Comparison of ENCODE assay signal across 1 cellular context in genomic region chr5:179558912-179559279, GRCh38.
A peak's percentile ranks its signal among the peaks of the same experiment; 100 is the strongest.
TF ChIP-seq lines count a peak whose summit lies in the region.

No MANE protein-coding gene starts in this region.

TF ChIP-seq in HEK293, 187 proteins besides CTCF, POLR2A, EP300 and RAD21 (continued from another document):
- TF ChIP-seq OSR2 (tag by site-specific recombination; IDR thresholded peaks at IDR 0.05) (0 out of 2 replicates have a peak, but pooled peaks have one; percentile 41), ZEB2 (tag by site-specific recombination; IDR thresholded peaks at IDR 0.05) (peak; percentile 73), ZNF239 (tag by site-specific recombination; IDR thresholded peaks at IDR 0.05) (no peak), ZNF426 (tag by site-specific recombination; IDR thresholded peaks at IDR 0.05) (no peak), ZNF2 (tag by site-specific recombination; IDR thresholded peaks at IDR 0.05) (0 out of 2 replicates have a peak, but pooled peaks have one; percentile 43), ZFP69B (tag by site-specific recombination; IDR thresholded peaks at IDR 0.05) (peak; percentile 32; the same call in 1 of the 2 replicates), PRDM6 (tag by site-specific recombination; IDR thresholded peaks at IDR 0.05) (peak; percentile 68), PRDM1 (tag by site-specific recombination; IDR thresholded peaks at IDR 0.05) (peak; percentile 69)
